Comparison of ENCODE assay signal across 21 cellular contexts in genomic region chr14:23643533-23644194, GRCh38. TPM values are rescaled to one million over a fixed set of nuclear protein-coding genes. Genes with fewer than 3 reads are reported as not detected.
DNase-seq lines count a peak whose midpoint lies in the region; ATAC-seq, FAIRE-seq and TF ChIP-seq lines count a peak whose summit lies in the region.
"Had no signal": no experiment of that assay in that cellular context is flagged by ENCODE, and none has a peak within 500 bp of the region (broad histone marks: within the 10 kb centered on the region; RNA-seq: fewer than 3 reads in every experiment).

No MANE protein-coding gene starts in this region.

- CTCF ChIA-PET in PC-9 (lab: Charles Lee) (no interaction called here), WTC11 (lab: Charles Lee) (interaction anchor here (1.5 to 4.9 kb wide), 2 partner anchors 11 to 267 kb away, joined by 4 to 31 read pairs; no protein-coding TSS in a partner anchor)

- H3K27me3 Mint-ChIP-seq in WTC11 (ENCODE audit: low read depth), result no peaks in the 10 kb centered on the region; the same call in 1 of the 2 replicates
- H3K27me3 Mint-ChIP-seq: CD4-positive, alpha-beta memory T cell had no signal

- no peak overlapping the region for H3K27ac Mint-ChIP-seq in WTC11
- H3K27ac Mint-ChIP-seq: CD4-positive, alpha-beta memory T cell; HFFc6 had no signal

- POLR2A ChIA-PET in PC-9 (lab: Charles Lee; ENCODE audit: unreplicated experiment) (no interaction called here), WTC11 (lab: Charles Lee) (interaction anchor here (0.5 kb wide), 1 partner anchor 495 kb away, joined by 3 read pairs; no protein-coding TSS in a partner anchor)

- FAIRE-seq in bronchial epithelial cell (lab: Jason Lieb, UNC), result peak; percentile 32
- FAIRE-seq: GM12891, GM18507, H54 had no signal

- H3K79me2 ChIP-seq in PC-9 (ENCODE audit: low read depth), result peaks cover 37% of the 10 kb centered on the region

- H3K27me3 ChIP-seq in PC-9 (ENCODE audit: insufficient read depth, low read depth) (no peaks in the 10 kb centered on the region), bronchial epithelial cell (ENCODE audit: control insufficient read depth, insufficient read depth, low read length) (no peaks in the 10 kb centered on the region), spleen (replicated peaks in 1 of 7) (no peaks in the 10 kb centered on the region), left lung (no peaks in the 10 kb centered on the region)

- TF ChIP-seq CTCF in PC-9 (conservative IDR thresholded peaks at IDR 0.05) (no peak), WTC11 (IDR thresholded peaks at IDR 0.05) (no peak), bronchial epithelial cell (IDR thresholded peaks at IDR 0.05; ENCODE audit: insufficient read depth, low read length, severe bottlenecking) (no peak), spleen (IDR thresholded peaks at IDR 0.05 in 8 of 11, conservative IDR thresholded peaks at IDR 0.05 in 3 of 11) (no peak), left lung (IDR thresholded peaks at IDR 0.05) (no peak)

- ATAC-seq in WTC11, result no peak
- no peak for ATAC-seq in left lung

- H3K4me1 ChIP-seq in PC-9 (replicated peaks; ENCODE audit: insufficient read depth), result peaks cover 77% of the 10 kb centered on the region
- H3K4me1 ChIP-seq in spleen, result peaks cover 14 to 45% (median 26%) of the 10 kb centered on the region in 6 donors
- H3K4me1 ChIP-seq in left lung, result no peaks in the 10 kb centered on the region
- H3K4me1 ChIP-seq: HAP-1 had no signal

- no peak for TF ChIP-seq POLR2A in spleen (IDR thresholded peaks at IDR 0.05)

- no TSS peak for BruUV-seq in PC-9 (replicated peaks; lab: Mats Ljungman, UMichigan)

- intact Hi-C loops in PC-9 (cut with micrococcal nuclease; ENCODE audit: unreplicated experiment) (no loop called here), spleen (cut with DNase I; ENCODE audit: low total_unique reads) (no loop called here), left lung (cut with DNase I) (no loop called here)

- peaks cover 8% of the 10 kb centered on the region; the same call in 1 of the 2 replicates for H3K9me3 Mint-ChIP-seq in WTC11
- H3K9me3 Mint-ChIP-seq: CD4-positive, alpha-beta memory T cell; HFFc6 had no signal

- no peaks in the 10 kb centered on the region for H3K36me3 Mint-ChIP-seq in WTC11
- H3K36me3 Mint-ChIP-seq: CD4-positive, alpha-beta memory T cell had no signal

- H3K27ac ChIP-seq in PC-9 (0 out of 2 replicates have a peak overlapping the region, but pooled peaks have one; percentile 16), spleen (peak overlapping the region in 5 of 8 donors; percentile 13 to 89 (median 81)), left lung (no peak overlapping the region)

- peaks cover 68% of the 10 kb centered on the region for H3F3A ChIP-seq in PC-9 (ENCODE audit: insufficient read depth, low read depth)

- no peaks in the 10 kb centered on the region for H3K9me3 ChIP-seq in PC-9 (ENCODE audit: insufficient read depth, low read depth)
- H3K9me3 ChIP-seq in spleen, result no peaks in the 10 kb centered on the region
- no peaks in the 10 kb centered on the region for H3K9me3 ChIP-seq in left lung
- H3K9me3 ChIP-seq: HAP-1 had no signal

- H2AFZ ChIP-seq in PC-9, result no peak overlapping the region

- H3K4me1 Mint-ChIP-seq in WTC11, result no peaks in the 10 kb centered on the region
- H3K4me1 Mint-ChIP-seq: CD4-positive, alpha-beta memory T cell had no signal

- no peaks in the 10 kb centered on the region for H4K20me1 ChIP-seq in PC-9 (ENCODE audit: insufficient read depth)

- 76 to 92% (median 86%) methylated on average over 3 of the region's 3 CpGs for WGBS in spleen, 5 donors

- H3K9me2 ChIP-seq in PC-9 (ENCODE audit: insufficient read depth), result no peaks in the 10 kb centered on the region

- DNase-seq in PC-9 (no peak), WTC11 (ENCODE audit: low spot score) (no peak), bronchial epithelial cell (ENCODE audit: low read depth) (no peak), spleen (no peak), NAMALWA (ENCODE audit: low spot score) (no peak), left lung (no peak), NCI-H446 treated with DMSO at 0.1 percent for 48 hours (lab: John Stamatoyannopoulos, UW) (no peak)
- DNase-seq in effector CD8-positive, alpha-beta T cell (lab: John Stamatoyannopoulos, UW), result no peak
- DNase-seq: C1 segment of cervical spinal cord; Calu3; CD4-positive, alpha-beta memory T cell; COR-L47; DMS53; DMS79 treated with DMSO at 0.1 percent for 48 hours; GF-D8; GOT3; HFFc6 had no signal

- no peak overlapping the region for H3K4me3 ChIP-seq in PC-9
- no peak overlapping the region for H3K4me3 ChIP-seq in bronchial epithelial cell (ENCODE audit: low read depth, low read length)
- no peak overlapping the region for H3K4me3 ChIP-seq in spleen
- H3K4me3 ChIP-seq in left lung, result no peak overlapping the region
- H3K4me3 ChIP-seq: HAP-1 had no signal

- no peaks in the 10 kb centered on the region; the same call in 1 of the 2 replicates for H3K36me3 ChIP-seq in PC-9 (ENCODE audit: low read depth)
- H3K36me3 ChIP-seq in bronchial epithelial cell (ENCODE audit: control insufficient read depth, insufficient read depth, low read length), result no peaks in the 10 kb centered on the region
- H3K36me3 ChIP-seq in spleen, result no peaks in the 10 kb centered on the region
- no peaks in the 10 kb centered on the region for H3K36me3 ChIP-seq in left lung
- H3K36me3 ChIP-seq: HAP-1 had no signal

- no peak overlapping the region for H3K4me2 ChIP-seq in PC-9

- H3K4me3 Mint-ChIP-seq in WTC11, result no peak overlapping the region
- H3K4me3 Mint-ChIP-seq: CD4-positive, alpha-beta memory T cell; HFFc6 had no signal

TF ChIP-seq in WTC11, 78 proteins besides CTCF, POLR2A, EP300 and RAD21:
- no peak for TF ChIP-seq ZNF138 (CRISPR knock-in tag; conservative IDR thresholded peaks at IDR 0.05)
- TF ChIP-seq GABPB1 (CRISPR knock-in tag; IDR thresholded peaks at IDR 0.05), result peak; percentile 70

RNA-seq across cellular contexts. Expression of gene DHRS2, which starts 7.5 kb away (rescaled TPM):
- total RNA-seq in PC-9 (2021) (0.55 and 1.3 TPM in 2 replicates), WTC11 (2021) (1.8 to 4.5 TPM (median 1.8 TPM) in 3 replicates), bronchial epithelial cell (not detected in 2 replicates), spleen (10 to 100 TPM in 6 of 7 donors, 1 to 10 TPM in 1; 3.3 to 30.6 (median 14.5) TPM), left lung (under 1 TPM; 0.26 to 0.55 TPM)
- 10 to 100 TPM in 2 of 3 donors, 1 to 10 TPM in 1; 8.3 to 17.1 (median 13.7) TPM for polyA plus RNA-seq in spleen
- total RNA-seq: CD4-positive, alpha-beta memory T cell had no signal
- polyA plus RNA-seq: CD4-positive, alpha-beta memory T cell had no signal

Comparison
In these comparisons a context has a peak if more than half of its experiments do, and no peak if none do; other contexts are left out.
1. H3K27ac ChIP-seq: peak in PC-9 (single experiment) and spleen (5 of 8); none in left lung (0 of 2).